ENCODE assay signal across 16 cellular contexts in the genomic region with DNA sequence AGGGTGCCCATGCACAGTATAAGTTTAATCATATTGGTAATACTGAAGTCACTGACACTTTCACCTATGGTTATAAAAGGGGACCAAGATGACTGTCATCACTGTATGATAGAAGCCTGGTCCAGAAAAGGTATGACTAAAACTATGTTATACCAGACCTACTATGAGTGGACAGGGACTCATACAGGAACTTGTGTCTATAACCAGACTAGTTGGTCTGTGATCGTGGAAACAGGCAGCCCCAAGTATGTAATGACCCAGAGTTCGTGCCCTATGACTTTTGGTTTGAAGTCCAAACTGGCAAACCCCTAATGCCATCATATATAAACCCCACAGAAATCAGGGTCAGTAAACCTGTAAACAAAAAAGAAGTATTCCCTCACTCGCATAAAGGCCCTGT.
A peak's percentile ranks its signal among the peaks of the same experiment; 100 is the strongest.
DNase-seq lines count a peak whose midpoint lies in the region; ATAC-seq and TF ChIP-seq lines count a peak whose summit lies in the region.
"Had no signal": no experiment of that assay in that cellular context is flagged by ENCODE, and none has a peak within 500 bp of the region (broad histone marks: within the 10 kb centered on the region; RNA-seq: fewer than 3 reads in every experiment).

No MANE protein-coding gene starts in this region.

- H3K27me3 Mint-ChIP-seq in activated CD8-positive, alpha-beta T cell treated with anti-CD3 and anti-CD28 coated beads for 36 hours: no peaks in the 10 kb centered on the region
- H3K27me3 Mint-ChIP-seq in activated CD8-positive, alpha-beta T cell treated with anti-CD3 and anti-CD28 coated beads, Interleukin-2, amount 10 ng/mL, durations not matched to agents 7 days and 5 days (ENCODE audit: low read depth): no peaks in the 10 kb centered on the region
- H3K27me3 Mint-ChIP-seq in CD8-positive, alpha-beta T cell (ENCODE audit: low read depth): no peaks in the 10 kb centered on the region
- H3K27me3 Mint-ChIP-seq: CD8-positive, alpha-beta memory T cell had no signal

- no peak overlapping the region for H3K27ac Mint-ChIP-seq in activated CD8-positive, alpha-beta T cell treated with anti-CD3 and anti-CD28 coated beads for 36 hours
- H3K27ac Mint-ChIP-seq in activated CD8-positive, alpha-beta T cell treated with anti-CD3 and anti-CD28 coated beads, Interleukin-2, amount 10 ng/mL, durations not matched to agents 7 days and 5 days: no peak overlapping the region
- peak overlapping the region; percentile 70 for H3K27ac Mint-ChIP-seq in CD8-positive, alpha-beta T cell
- H3K27ac Mint-ChIP-seq: HFFc6 had no signal

- no peak overlapping the region for H3K4me3 ChIP-seq in CD8-positive, alpha-beta T cell (ENCODE audit: low read depth, low read length)
- H3K4me3 ChIP-seq in neutrophil (ENCODE audit: low read depth in 1 of 2, low read length in 1 of 2): no peak overlapping the region

- peak; percentile 40 to 66 for ATAC-seq in activated CD4-positive, CD25-positive, alpha-beta regulatory T cell treated with anti-CD3 and anti-CD28 coated beads, Interleukin-2, amount 50 U/mL, for 24 hours
- peak; percentile 47 for ATAC-seq in activated CD8-positive, alpha-beta T cell treated with anti-CD3 and anti-CD28 coated beads for 36 hours
- no peak for ATAC-seq in activated CD8-positive, alpha-beta T cell treated with anti-CD3 and anti-CD28 coated beads, Interleukin-2, amount 10 ng/mL, durations not matched to agents 7 days and 5 days
- no peak for ATAC-seq in CD8-positive, alpha-beta T cell
- no peak for ATAC-seq in GM18519 (IDR thresholded peaks at IDR 0.05; ENCODE audit: low FRiP score, unreplicated experiment)

- H3K36me3 Mint-ChIP-seq in activated CD8-positive, alpha-beta T cell treated with anti-CD3 and anti-CD28 coated beads for 36 hours (ENCODE audit: low read depth): peaks cover 18% of the 10 kb centered on the region
- H3K36me3 Mint-ChIP-seq in activated CD8-positive, alpha-beta T cell treated with anti-CD3 and anti-CD28 coated beads, Interleukin-2, amount 10 ng/mL, durations not matched to agents 7 days and 5 days (ENCODE audit: low read depth): peaks cover 28% of the 10 kb centered on the region
- H3K36me3 Mint-ChIP-seq in CD8-positive, alpha-beta T cell: peaks cover 65% of the 10 kb centered on the region

- no peak for TF ChIP-seq CTCF in activated CD8-positive, alpha-beta T cell treated with anti-CD3 and anti-CD28 coated beads for 36 hours (IDR thresholded peaks at IDR 0.05)
- TF ChIP-seq CTCF in CD8-positive, alpha-beta T cell (IDR thresholded peaks at IDR 0.05): no peak
- no peak for TF ChIP-seq CTCF in neutrophil (IDR thresholded peaks at IDR 0.05)

- no peaks in the 10 kb centered on the region for H3K9me3 ChIP-seq in CD8-positive, alpha-beta T cell (ENCODE audit: low read length)
- H3K9me3 ChIP-seq in neutrophil: no peaks in the 10 kb centered on the region
- H3K9me3 ChIP-seq: Caco-2 had no signal

- POLR2A ChIA-PET in activated CD8-positive, alpha-beta T cell treated with anti-CD3 and anti-CD28 coated beads for 36 hours (lab: Charles Lee): no interaction called here
- POLR2A ChIA-PET in activated CD8-positive, alpha-beta T cell treated with anti-CD3 and anti-CD28 coated beads, Interleukin-2, amount 10 ng/mL, durations not matched to agents 7 days and 5 days (lab: Charles Lee): no interaction called here
- POLR2A ChIA-PET in CD8-positive, alpha-beta T cell (lab: Charles Lee): no interaction called here

- CTCF ChIA-PET in activated CD8-positive, alpha-beta T cell treated with anti-CD3 and anti-CD28 coated beads for 36 hours (lab: Charles Lee): no interaction called here
- CTCF ChIA-PET in activated CD8-positive, alpha-beta T cell treated with anti-CD3 and anti-CD28 coated beads, Interleukin-2, amount 10 ng/mL, durations not matched to agents 7 days and 5 days (lab: Charles Lee): no interaction called here
- CTCF ChIA-PET in CD8-positive, alpha-beta T cell (lab: Charles Lee): no interaction called here

- no peaks in the 10 kb centered on the region for H3K27me3 ChIP-seq in CD8-positive, alpha-beta T cell (ENCODE audit: insufficient read depth, low read length)
- no peaks in the 10 kb centered on the region for H3K27me3 ChIP-seq in neutrophil

- H3K9me3 Mint-ChIP-seq in activated CD8-positive, alpha-beta T cell treated with anti-CD3 and anti-CD28 coated beads for 36 hours: no peaks in the 10 kb centered on the region
- no peaks in the 10 kb centered on the region for H3K9me3 Mint-ChIP-seq in activated CD8-positive, alpha-beta T cell treated with anti-CD3 and anti-CD28 coated beads, Interleukin-2, amount 10 ng/mL, durations not matched to agents 7 days and 5 days (ENCODE audit: insufficient read depth)
- no peaks in the 10 kb centered on the region for H3K9me3 Mint-ChIP-seq in CD8-positive, alpha-beta T cell
- H3K9me3 Mint-ChIP-seq: CD14-positive monocyte; CD8-positive, alpha-beta memory T cell; HFFc6 had no signal

- no peak for DNase-seq in activated CD4-positive, CD25-positive, alpha-beta regulatory T cell (lab: John Stamatoyannopoulos, UW)
- no peak for DNase-seq in activated CD8-positive, alpha-beta T cell treated with anti-CD3 and anti-CD28 coated beads for 36 hours
- no peak for DNase-seq in activated CD8-positive, alpha-beta T cell treated with anti-CD3 and anti-CD28 coated beads, Interleukin-2, amount 10 ng/mL, durations not matched to agents 7 days and 5 days
- DNase-seq in CD8-positive, alpha-beta T cell: no peak
- no peak for DNase-seq in activated effector memory CD4-positive, alpha-beta T cell treated with anti-CD3 and anti-CD28 coated beads, Interleukin-2, amount 50 U/mL, for 16 hours
- DNase-seq: Caco-2; CD8-positive, alpha-beta memory T cell; DND-41; GDM1; HCEC 1CT; HFFc6 had no signal

- H3K27ac ChIP-seq in CD8-positive, alpha-beta T cell (ENCODE audit: low read depth, low read length): no peak overlapping the region
- peak overlapping the region; percentile 76 for H3K27ac ChIP-seq in neutrophil
- H3K27ac ChIP-seq: 22Rv1 had no signal

- H3K4me3 Mint-ChIP-seq in activated CD8-positive, alpha-beta T cell treated with anti-CD3 and anti-CD28 coated beads for 36 hours: no peak overlapping the region
- H3K4me3 Mint-ChIP-seq in activated CD8-positive, alpha-beta T cell treated with anti-CD3 and anti-CD28 coated beads, Interleukin-2, amount 10 ng/mL, durations not matched to agents 7 days and 5 days: no peak overlapping the region
- H3K4me3 Mint-ChIP-seq in CD8-positive, alpha-beta T cell: no peak overlapping the region
- H3K4me3 Mint-ChIP-seq: CD14-positive monocyte; CD8-positive, alpha-beta memory T cell; HFFc6 had no signal

- peaks cover 18% of the 10 kb centered on the region for H3K4me1 Mint-ChIP-seq in activated CD8-positive, alpha-beta T cell treated with anti-CD3 and anti-CD28 coated beads for 36 hours (ENCODE audit: low read depth)
- H3K4me1 Mint-ChIP-seq in activated CD8-positive, alpha-beta T cell treated with anti-CD3 and anti-CD28 coated beads, Interleukin-2, amount 10 ng/mL, durations not matched to agents 7 days and 5 days (ENCODE audit: low read depth): peaks cover 1% of the 10 kb centered on the region
- peaks cover 15% of the 10 kb centered on the region for H3K4me1 Mint-ChIP-seq in CD8-positive, alpha-beta T cell (ENCODE audit: low read depth)

- no peaks in the 10 kb centered on the region for H3K4me1 ChIP-seq in CD8-positive, alpha-beta T cell (ENCODE audit: insufficient read depth, low read length)
- peaks cover 0 to 70% of the 10 kb centered on the region in 2 experiments for H3K4me1 ChIP-seq in neutrophil (ENCODE audit: control insufficient read depth in 1 of 2, insufficient read depth in 1 of 2, low read depth in 1 of 2, low read length in 1 of 2)
- H3K4me1 ChIP-seq: Caco-2 had no signal

- no peaks in the 10 kb centered on the region for H3K36me3 ChIP-seq in CD8-positive, alpha-beta T cell (ENCODE audit: insufficient read depth, low read length)
- H3K36me3 ChIP-seq in neutrophil: no peaks in the 10 kb centered on the region

- intact Hi-C loops in activated CD8-positive, alpha-beta T cell treated with anti-CD3 and anti-CD28 coated beads for 36 hours (cut with micrococcal nuclease): loop anchor here (10.0 kb wide), 1 partner anchor 441 kb away; the partner anchor contains the start of gene DDX3Y
- intact Hi-C loops in CD8-positive, alpha-beta T cell (cut with DNase I, micrococcal nuclease): no loop called here

Comparison
In these comparisons a context has a peak if more than half of its experiments do, and no peak if none do; other contexts are left out.
1. ATAC-seq: peak in activated CD4-positive, CD25-positive, alpha-beta regulatory T cell treated with anti-CD3 and anti-CD28 coated beads, Interleukin-2, amount 50 U/mL, for 24 hours (2 of 2) and activated CD8-positive, alpha-beta T cell treated with anti-CD3 and anti-CD28 coated beads for 36 hours (single experiment); none in activated CD8-positive, alpha-beta T cell treated with anti-CD3 and anti-CD28 coated beads, Interleukin-2, amount 10 ng/mL, durations not matched to agents 7 days and 5 days (single experiment), CD8-positive, alpha-beta T cell (single experiment) and GM18519 (single experiment).